In the genomic region with DNA sequence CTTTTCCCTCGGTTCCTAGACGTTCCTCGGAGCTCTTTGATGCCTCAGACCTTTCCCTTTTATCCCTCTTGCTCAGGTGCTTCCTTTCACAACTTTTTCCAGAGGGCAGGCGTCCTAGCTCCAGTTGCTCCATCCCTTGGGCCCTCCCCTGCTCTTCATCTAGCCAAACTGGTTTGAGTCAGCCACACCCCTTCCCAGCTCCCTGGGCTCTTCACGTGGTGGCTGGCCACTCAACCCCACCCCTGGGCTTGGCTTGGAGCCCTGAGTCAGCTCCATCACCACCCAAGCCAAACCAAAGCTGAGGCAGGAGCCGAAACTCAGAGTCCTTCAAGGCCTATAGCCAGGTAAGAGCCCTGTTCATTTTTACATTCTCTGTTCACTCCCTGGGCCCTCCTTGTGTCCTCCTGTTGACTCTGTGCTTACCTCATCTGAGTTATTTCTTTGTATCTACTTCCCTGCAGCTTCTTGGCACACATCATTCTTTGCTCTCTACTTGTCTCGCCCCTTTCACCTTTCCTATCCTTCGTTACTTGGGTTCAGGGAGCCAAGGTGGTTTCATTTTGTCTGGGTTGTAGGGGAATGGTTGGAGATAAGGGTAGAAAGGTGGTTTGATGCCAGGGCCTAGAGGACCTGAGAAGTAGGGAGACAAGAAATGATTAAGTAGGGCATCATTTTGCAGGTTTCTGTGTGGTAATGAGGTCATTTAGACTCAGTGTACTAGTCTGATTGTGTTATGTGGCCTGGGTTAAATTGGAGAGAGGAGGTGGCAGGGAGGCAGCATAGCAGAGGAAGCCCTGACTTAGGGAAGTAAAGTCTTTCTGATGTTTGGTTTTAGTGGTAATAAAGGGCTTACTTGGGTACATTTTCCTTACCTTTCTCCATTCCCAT, we compare ENCODE assay signal across 8 cellular contexts. TPM values are rescaled to one million over a fixed set of nuclear protein-coding genes. Genes with fewer than 3 reads are reported as not detected.
DNase-seq lines count a peak whose midpoint lies in the region; ATAC-seq and TF ChIP-seq lines count a peak whose summit lies in the region.

No MANE protein-coding gene starts in this region.

- no peaks in the 10 kb centered on the region for H3K36me3 ChIP-seq in neural progenitor cell

- peaks cover 7% of the 10 kb centered on the region for H3F3A ChIP-seq in neural progenitor cell (ENCODE audit: low read depth)

- no peaks in the 10 kb centered on the region for H3K4me1 ChIP-seq in neural progenitor cell

- H3K27me3 ChIP-seq in neural progenitor cell, result no peaks in the 10 kb centered on the region

- CTCF ChIA-PET in activated CD8-positive, alpha-beta T cell treated with anti-CD3 and anti-CD28 coated beads, Interleukin-2, amount 10 ng/mL, durations not matched to agents 7 days and 5 days (lab: Charles Lee), result interaction anchor here (1.1 kb wide), 1 partner anchor 8 kb away, joined by 3 read pairs; no protein-coding TSS in a partner anchor

- H3K27me3 Mint-ChIP-seq in stimulated activated naive CD8-positive, alpha-beta T cell treated with anti-CD3 and anti-CD28 coated beads, Interleukin-15, Interleukin-2, amounts not matched to agents 100 ng/mL and 50 ng/mL, for 24 hours, result no peaks in the 10 kb centered on the region
- no peaks in the 10 kb centered on the region for H3K27me3 Mint-ChIP-seq in activated CD8-positive, alpha-beta T cell treated with anti-CD3 and anti-CD28 coated beads, Interleukin-2, amount 10 ng/mL, durations not matched to agents 7 days and 5 days (ENCODE audit: low read depth)
- H3K27me3 Mint-ChIP-seq in neural progenitor cell (ENCODE audit: insufficient read depth, low read depth), result peaks cover 2% of the 10 kb centered on the region

- no peaks in the 10 kb centered on the region for H4K20me1 ChIP-seq in neural progenitor cell (ENCODE audit: low read depth)

- no peak for DNase-seq in stimulated activated naive CD8-positive, alpha-beta T cell treated with anti-CD3 and anti-CD28 coated beads, Interleukin-15, Interleukin-2, amounts not matched to agents 100 U/mL and 50 U/mL, for 24 hours
- DNase-seq in activated CD8-positive, alpha-beta T cell treated with anti-CD3 and anti-CD28 coated beads, Interleukin-2, amount 10 ng/mL, durations not matched to agents 7 days and 5 days, result no peak
- DNase-seq in cardiac septum (ENCODE audit: low spot score), result peak; percentile 89
- peak; percentile 34 for DNase-seq in retinal pigment epithelial cell (ENCODE audit: low read depth)
- no peak for DNase-seq in NAMALWA (ENCODE audit: low spot score)
- DNase-seq in neural progenitor cell (ENCODE audit: low spot score), result no peak
- DNase-seq in activated gamma-delta T cell (lab: John Stamatoyannopoulos, UW), result no peak

- no peak overlapping the region for H2AFZ ChIP-seq in neural progenitor cell (replicated peaks)

- peak overlapping the region; percentile 48 for H3K27ac Mint-ChIP-seq in stimulated activated naive CD8-positive, alpha-beta T cell treated with anti-CD3 and anti-CD28 coated beads, Interleukin-15, Interleukin-2, amounts not matched to agents 100 ng/mL and 50 ng/mL, for 24 hours
- peak overlapping the region; percentile 7 for H3K27ac Mint-ChIP-seq in activated CD8-positive, alpha-beta T cell treated with anti-CD3 and anti-CD28 coated beads, Interleukin-2, amount 10 ng/mL, durations not matched to agents 7 days and 5 days
- no peak overlapping the region for H3K27ac Mint-ChIP-seq in neural progenitor cell

- intact Hi-C loops in cardiac septum (cut with DNase I), result no loop called here

- H3K9ac ChIP-seq in neural progenitor cell, result no peak overlapping the region

- POLR2A ChIA-PET in activated CD8-positive, alpha-beta T cell treated with anti-CD3 and anti-CD28 coated beads, Interleukin-2, amount 10 ng/mL, durations not matched to agents 7 days and 5 days (lab: Charles Lee), result no interaction called here

- no peak overlapping the region for H3K4me3 ChIP-seq in retinal pigment epithelial cell (ENCODE audit: low read length)
- no peak overlapping the region for H3K4me3 ChIP-seq in neural progenitor cell

- TF ChIP-seq CTCF in retinal pigment epithelial cell (conservative IDR thresholded peaks at IDR 0.05; ENCODE audit: low read depth, low read length) (no peak), neural progenitor cell (IDR thresholded peaks at IDR 0.05) (no peak)

- H3K36me3 Mint-ChIP-seq in stimulated activated naive CD8-positive, alpha-beta T cell treated with anti-CD3 and anti-CD28 coated beads, Interleukin-15, Interleukin-2, amounts not matched to agents 100 ng/mL and 50 ng/mL, for 24 hours (ENCODE audit: low read depth), result peaks cover 63% of the 10 kb centered on the region
- H3K36me3 Mint-ChIP-seq in activated CD8-positive, alpha-beta T cell treated with anti-CD3 and anti-CD28 coated beads, Interleukin-2, amount 10 ng/mL, durations not matched to agents 7 days and 5 days (ENCODE audit: low read depth), result peaks cover 58% of the 10 kb centered on the region
- peaks cover 23% of the 10 kb centered on the region for H3K36me3 Mint-ChIP-seq in neural progenitor cell

- no peak overlapping the region for H3K4me2 ChIP-seq in neural progenitor cell

- no peak for ATAC-seq in stimulated activated naive CD8-positive, alpha-beta T cell treated with anti-CD3 and anti-CD28 coated beads, Interleukin-15, Interleukin-2, amounts not matched to agents 100 U/mL and 50 U/mL, for 24 hours
- ATAC-seq in activated CD8-positive, alpha-beta T cell treated with anti-CD3 and anti-CD28 coated beads, Interleukin-2, amount 10 ng/mL, durations not matched to agents 7 days and 5 days, result no peak

- no peaks in the 10 kb centered on the region for H3K79me2 ChIP-seq in neural progenitor cell (ENCODE audit: low read depth)

- no peak overlapping the region for H3K27ac ChIP-seq in neural progenitor cell

- no peak overlapping the region for H3K4me3 Mint-ChIP-seq in stimulated activated naive CD8-positive, alpha-beta T cell treated with anti-CD3 and anti-CD28 coated beads, Interleukin-15, Interleukin-2, amounts not matched to agents 100 ng/mL and 50 ng/mL, for 24 hours
- H3K4me3 Mint-ChIP-seq in activated CD8-positive, alpha-beta T cell treated with anti-CD3 and anti-CD28 coated beads, Interleukin-2, amount 10 ng/mL, durations not matched to agents 7 days and 5 days, result no peak overlapping the region
- H3K4me3 Mint-ChIP-seq in neural progenitor cell, result no peak overlapping the region

- no peaks in the 10 kb centered on the region for H3K9me3 ChIP-seq in neural progenitor cell (ENCODE audit: low read depth)

- H3K4me1 Mint-ChIP-seq in stimulated activated naive CD8-positive, alpha-beta T cell treated with anti-CD3 and anti-CD28 coated beads, Interleukin-15, Interleukin-2, amounts not matched to agents 100 ng/mL and 50 ng/mL, for 24 hours (ENCODE audit: low read depth), result peaks cover 10% of the 10 kb centered on the region
- H3K4me1 Mint-ChIP-seq in activated CD8-positive, alpha-beta T cell treated with anti-CD3 and anti-CD28 coated beads, Interleukin-2, amount 10 ng/mL, durations not matched to agents 7 days and 5 days (ENCODE audit: low read depth), result no peaks in the 10 kb centered on the region
- no peaks in the 10 kb centered on the region for H3K4me1 Mint-ChIP-seq in neural progenitor cell

- H3K9me3 Mint-ChIP-seq in stimulated activated naive CD8-positive, alpha-beta T cell treated with anti-CD3 and anti-CD28 coated beads, Interleukin-15, Interleukin-2, amounts not matched to agents 100 ng/mL and 50 ng/mL, for 24 hours, result no peaks in the 10 kb centered on the region
- no peaks in the 10 kb centered on the region for H3K9me3 Mint-ChIP-seq in activated CD8-positive, alpha-beta T cell treated with anti-CD3 and anti-CD28 coated beads, Interleukin-2, amount 10 ng/mL, durations not matched to agents 7 days and 5 days (ENCODE audit: insufficient read depth)
- no peaks in the 10 kb centered on the region for H3K9me3 Mint-ChIP-seq in neural progenitor cell

RNA-seq across cellular contexts. Expression of gene PHKG2, which starts 7.6 kb away (rescaled TPM):
- 10 to 100 TPM; 42.1 to 43.7 TPM for total RNA-seq in activated CD8-positive, alpha-beta T cell treated with anti-CD3 and anti-CD28 coated beads, Interleukin-2, amount 10 ng/mL, durations not matched to agents 7 days and 5 days
- total RNA-seq in cardiac septum, result 13.2 TPM
- 20.2 and 31.4 TPM in 2 replicates for total RNA-seq in neural progenitor cell (ENCODE audit: low replicate concordance)

RNA-seq across cellular contexts. Expression of gene CFAP119, which starts 21.3 kb away (rescaled TPM):
- total RNA-seq in activated CD8-positive, alpha-beta T cell treated with anti-CD3 and anti-CD28 coated beads, Interleukin-2, amount 10 ng/mL, durations not matched to agents 7 days and 5 days, result 1 to 10 TPM; 4.4 to 4.8 TPM
- 1.0 TPM for total RNA-seq in cardiac septum
- total RNA-seq in neural progenitor cell (ENCODE audit: low replicate concordance), result 0.56 and 8.0 TPM in 2 replicates

RNA-seq across cellular contexts. Expression of gene RNF40, which starts 21.5 kb away (rescaled TPM):
- total RNA-seq in activated CD8-positive, alpha-beta T cell treated with anti-CD3 and anti-CD28 coated beads, Interleukin-2, amount 10 ng/mL, durations not matched to agents 7 days and 5 days, result 100 to 1,000 TPM; 100 to 102 TPM
- total RNA-seq in cardiac septum (47.9 TPM), neural progenitor cell (ENCODE audit: low replicate concordance) (45.6 and 77.3 TPM in 2 replicates)

RNA-seq across cellular contexts. Expression of gene SRCAP, which starts 41.6 kb away (rescaled TPM):
- total RNA-seq in activated CD8-positive, alpha-beta T cell treated with anti-CD3 and anti-CD28 coated beads, Interleukin-2, amount 10 ng/mL, durations not matched to agents 7 days and 5 days, result 10 to 100 TPM; 75.2 to 76.0 TPM
- total RNA-seq in cardiac septum, result 47.8 TPM
- 4.6 and 8.8 TPM in 2 replicates for total RNA-seq in neural progenitor cell (ENCODE audit: low replicate concordance)

RNA-seq across cellular contexts. Expression of gene ZNF629, which starts 46.4 kb away (rescaled TPM):
- 1 to 10 TPM; 1.7 to 1.9 TPM for total RNA-seq in activated CD8-positive, alpha-beta T cell treated with anti-CD3 and anti-CD28 coated beads, Interleukin-2, amount 10 ng/mL, durations not matched to agents 7 days and 5 days
- total RNA-seq in cardiac septum (22.7 TPM), neural progenitor cell (ENCODE audit: low replicate concordance) (13.7 and 24.5 TPM in 2 replicates)

Comparison
In these comparisons a context has a peak if more than half of its experiments do, and no peak if none do; other contexts are left out.
1. DNase-seq: peak in cardiac septum (single experiment) and retinal pigment epithelial cell (single experiment); none in stimulated activated naive CD8-positive, alpha-beta T cell treated with anti-CD3 and anti-CD28 coated beads, Interleukin-15, Interleukin-2, amounts not matched to agents 100 U/mL and 50 U/mL, for 24 hours (single experiment), activated CD8-positive, alpha-beta T cell treated with anti-CD3 and anti-CD28 coated beads, Interleukin-2, amount 10 ng/mL, durations not matched to agents 7 days and 5 days (single experiment), NAMALWA (single experiment), neural progenitor cell (single experiment) and activated gamma-delta T cell (single experiment).